Comparison of ENCODE assay signal across 21 cellular contexts in the genomic region with DNA sequence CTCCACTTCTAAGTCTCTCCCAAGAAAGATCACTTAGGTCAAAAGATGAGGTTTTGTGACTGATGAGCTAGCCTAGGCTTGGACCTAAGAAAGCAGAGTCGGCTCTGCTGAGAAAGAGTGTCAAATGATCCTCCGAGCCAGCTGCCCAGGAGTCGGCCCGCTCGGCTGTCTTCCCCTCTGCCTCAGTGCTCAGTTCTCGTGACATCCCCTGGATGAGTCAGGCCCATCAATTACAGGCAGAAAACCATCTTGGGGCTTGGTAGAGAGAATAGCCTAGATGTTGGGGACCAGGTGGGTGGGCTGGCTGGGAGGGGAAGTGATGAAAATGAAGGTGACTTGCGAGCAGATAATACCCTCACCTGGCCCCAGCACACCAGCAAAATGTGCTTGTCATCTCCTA.
DNase-seq lines count a peak whose midpoint lies in the region; ATAC-seq and TF ChIP-seq lines count a peak whose summit lies in the region.
"Had no signal": no experiment of that assay in that cellular context is flagged by ENCODE, and none has a peak within 500 bp of the region (broad histone marks: within the 10 kb centered on the region; RNA-seq: fewer than 3 reads in every experiment).

No MANE protein-coding gene starts in this region.

- H3K27ac ChIP-seq in adrenal gland (peak overlapping the region; percentile 60 to 89 (median 77)), mesenchymal stem cell (ENCODE audit: low read length, poor library complexity, severe bottlenecking) (no peak overlapping the region), foreskin keratinocyte (no peak overlapping the region)
- H3K27ac ChIP-seq: 22Rv1, body of pancreas had no signal

- no peak overlapping the region for H3K18ac ChIP-seq in mesenchymal stem cell (ENCODE audit: low read depth in 1 of 2, low read length in 2 of 2)

- H3K79me1 ChIP-seq in mesenchymal stem cell (replicated peaks; ENCODE audit: low read length, poor library complexity, severe bottlenecking) = peaks cover 68% of the 10 kb centered on the region

- H3K4me1 ChIP-seq in adrenal gland (replicated peaks in 1 of 2) (peaks cover 21 to 40% of the 10 kb centered on the region in 2 donors), mesenchymal stem cell (ENCODE audit: control insufficient read depth, insufficient read depth, low read depth, low read length) (peaks cover 2% of the 10 kb centered on the region), foreskin keratinocyte (peaks cover 5% of the 10 kb centered on the region)
- H3K4me1 ChIP-seq: body of pancreas had no signal

- H4K8ac ChIP-seq in mesenchymal stem cell (ENCODE audit: low read length) = no peak overlapping the region

- no peak overlapping the region for H2AFZ ChIP-seq in mesenchymal stem cell (ENCODE audit: low read depth, low read length)

- intact Hi-C loops in adrenal gland (cut with DNase I) = no loop called here

- H3K4me2 ChIP-seq in mesenchymal stem cell (ENCODE audit: low read length, poor library complexity, severe bottlenecking) = no peak overlapping the region
- H3K4me2 ChIP-seq: BLaER1 had no signal

- no peak overlapping the region for H2BK5ac ChIP-seq in mesenchymal stem cell (ENCODE audit: low read depth, low read length, poor library complexity, severe bottlenecking)

- no peak for TF ChIP-seq POLR2A in adrenal gland (IDR thresholded peaks at IDR 0.05)

- H2AK5ac ChIP-seq in mesenchymal stem cell (ENCODE audit: low read length, severe bottlenecking) = no peak overlapping the region

- H3K4ac ChIP-seq in mesenchymal stem cell (ENCODE audit: low read depth in 1 of 2, low read length in 2 of 2) = no peak overlapping the region

- H3K4me3 Mint-ChIP-seq in T-helper 2 cell treated with Interferon-gamma antibody and Interleukin-4, amounts not matched to agents 5 μg/mL and 100 μg/mL, for 36 hours = no peak overlapping the region
- H3K4me3 Mint-ChIP-seq in type B pancreatic cell = no peak overlapping the region

- DNase-seq in T-helper 2 cell treated with Interferon-gamma antibody and Interleukin-4, amounts not matched to agents 5 μg/mL and 100 μg/mL, for 36 hours (ENCODE audit: low spot score) = no peak
- DNase-seq in T-helper 2 cell (no peak), adrenal gland (peak in 4 of 7 donors; percentile 35 to 73 (median 56)), mesenchymal stem cell (no peak), type B pancreatic cell (ENCODE audit: extremely low spot score, unreplicated experiment) (no peak), DMS 273 treated with DMSO at 0.1 percent for 48 hours (lab: John Stamatoyannopoulos, UW) (no peak), foreskin keratinocyte (no peak)
- no peak for DNase-seq in stimulated activated naive CD4-positive, alpha-beta T cell (lab: John Stamatoyannopoulos, UW)
- DNase-seq: activated CD4-positive, alpha-beta T cell treated with anti-CD3 and anti-CD28 coated beads for 4 hours; activated CD8-positive, alpha-beta memory T cell treated with anti-CD3 and anti-CD28 coated beads, Interleukin-2, amount 50 U/mL, for 4 hours; activated gamma-delta T cell treated with Interleukin-2 at 50 U/mL for 16 hours; body of pancreas; cortex of kidney; GF-D8; mucosa of descending colon; NCI-H1694; NCI-H226; NK-92 treated with Interleukin-12 subunit alpha and Interleukin-12 subunit beta, amount 100 ng/mL, for 24 hours; occipital lobe had no signal

- H3K23ac ChIP-seq in mesenchymal stem cell (ENCODE audit: low read length in 2 of 2) = no peak overlapping the region

- WGBS in adrenal gland, 4 donors = 34 to 100% (median 71%) methylated on average over 3 to 7 of the region's 7 CpGs
- WGBS in mesenchymal stem cell = 86% methylated on average over 6 of the region's 7 CpGs

- no peak overlapping the region for H3K14ac ChIP-seq in mesenchymal stem cell (ENCODE audit: low read length in 2 of 2)

- H2BK120ac ChIP-seq in mesenchymal stem cell (ENCODE audit: low read depth, low read length) = no peak overlapping the region

- H3K27ac Mint-ChIP-seq in T-helper 2 cell treated with Interferon-gamma antibody and Interleukin-4, amounts not matched to agents 5 μg/mL and 100 μg/mL, for 36 hours = peak overlapping the region; percentile 62
- H3K27ac Mint-ChIP-seq in type B pancreatic cell = peak overlapping the region; percentile 18

- no peak overlapping the region for H2BK15ac ChIP-seq in mesenchymal stem cell (ENCODE audit: low read depth, poor library complexity, severe bottlenecking)

- H3K9me3 Mint-ChIP-seq in T-helper 2 cell treated with Interferon-gamma antibody and Interleukin-4, amounts not matched to agents 5 μg/mL and 100 μg/mL, for 36 hours = no peaks in the 10 kb centered on the region
- no peaks in the 10 kb centered on the region for H3K9me3 Mint-ChIP-seq in type B pancreatic cell

- TF ChIP-seq CTCF in adrenal gland (IDR thresholded peaks at IDR 0.05) = no peak
- TF ChIP-seq CTCF in type B pancreatic cell (conservative IDR thresholded peaks at IDR 0.05) = no peak
- no peak for TF ChIP-seq CTCF in foreskin keratinocyte (conservative IDR thresholded peaks at IDR 0.05)

- no peaks in the 10 kb centered on the region for H3K27me3 ChIP-seq in adrenal gland
- no peaks in the 10 kb centered on the region for H3K27me3 ChIP-seq in mesenchymal stem cell (ENCODE audit: control insufficient read depth in 1 of 2, insufficient read depth in 1 of 2, low read length in 2 of 2)
- no peaks in the 10 kb centered on the region for H3K27me3 ChIP-seq in foreskin keratinocyte
- H3K27me3 ChIP-seq: BLaER1, body of pancreas had no signal

- no peaks in the 10 kb centered on the region for H3K27me3 Mint-ChIP-seq in T-helper 2 cell treated with Interferon-gamma antibody and Interleukin-4, amounts not matched to agents 5 μg/mL and 100 μg/mL, for 36 hours (ENCODE audit: low read depth)
- H3K27me3 Mint-ChIP-seq in type B pancreatic cell = no peaks in the 10 kb centered on the region

- peak overlapping the region; percentile 66 for H3K9ac ChIP-seq in mesenchymal stem cell (ENCODE audit: low read length)
- H3K9ac ChIP-seq: BLaER1 had no signal

- peaks cover 0 to 35% of the 10 kb centered on the region in 2 donors for H3K36me3 ChIP-seq in adrenal gland (replicated peaks in 1 of 2)
- peaks cover 64 to 81% of the 10 kb centered on the region in 2 experiments for H3K36me3 ChIP-seq in mesenchymal stem cell (ENCODE audit: control insufficient read depth in 1 of 2, insufficient read depth in 2 of 2, low read depth in 1 of 2, low read length in 2 of 2)

- no peak overlapping the region for H2BK12ac ChIP-seq in mesenchymal stem cell (ENCODE audit: low read length in 2 of 2)

- no peaks in the 10 kb centered on the region for H3K4me1 Mint-ChIP-seq in T-helper 2 cell treated with Interferon-gamma antibody and Interleukin-4, amounts not matched to agents 5 μg/mL and 100 μg/mL, for 36 hours (ENCODE audit: low read depth)
- H3K4me1 Mint-ChIP-seq in type B pancreatic cell (ENCODE audit: unreplicated experiment) = peaks cover 16% of the 10 kb centered on the region

- no peak for ATAC-seq in foreskin keratinocyte
- ATAC-seq: body of pancreas, mucosa of descending colon had no signal

- no peak overlapping the region for H4K91ac ChIP-seq in mesenchymal stem cell (ENCODE audit: low read length)

- no peak overlapping the region for H3K4me3 ChIP-seq in adrenal gland
- peak overlapping the region in 1 of 2 experiments; percentile 38 for H3K4me3 ChIP-seq in mesenchymal stem cell (ENCODE audit: insufficient read depth in 1 of 2, low read depth in 1 of 2, low read length in 2 of 2)
- H3K4me3 ChIP-seq: BLaER1, body of pancreas, mucosa of descending colon had no signal

- H3K36me3 Mint-ChIP-seq in T-helper 2 cell treated with Interferon-gamma antibody and Interleukin-4, amounts not matched to agents 5 μg/mL and 100 μg/mL, for 36 hours (ENCODE audit: low read depth) = peaks cover 18% of the 10 kb centered on the region
- peaks cover 14% of the 10 kb centered on the region for H3K36me3 Mint-ChIP-seq in type B pancreatic cell

- H3K9me3 ChIP-seq in adrenal gland (replicated peaks in 1 of 3) (no peaks in the 10 kb centered on the region), mesenchymal stem cell (ENCODE audit: control insufficient read depth, low read length) (peaks cover 13% of the 10 kb centered on the region)
- H3K9me3 ChIP-seq: body of pancreas, mucosa of descending colon had no signal

Comparison
In these comparisons a context has a peak if more than half of its experiments do, and no peak if none do; other contexts are left out.
1. DNase-seq: peak in adrenal gland (4 of 7); none in T-helper 2 cell treated with Interferon-gamma antibody and Interleukin-4, amounts not matched to agents 5 μg/mL and 100 μg/mL, for 36 hours (single experiment), T-helper 2 cell (0 of 5), mesenchymal stem cell (single experiment), type B pancreatic cell (single experiment), DMS 273 treated with DMSO at 0.1 percent for 48 hours (single experiment), foreskin keratinocyte (0 of 2) and stimulated activated naive CD4-positive, alpha-beta T cell (0 of 6).
2. H3K27ac ChIP-seq: peak in adrenal gland (5 of 5); none in mesenchymal stem cell (single experiment) and foreskin keratinocyte (single experiment).